8 cellular contexts compared by ENCODE assay signal in the genomic region with DNA sequence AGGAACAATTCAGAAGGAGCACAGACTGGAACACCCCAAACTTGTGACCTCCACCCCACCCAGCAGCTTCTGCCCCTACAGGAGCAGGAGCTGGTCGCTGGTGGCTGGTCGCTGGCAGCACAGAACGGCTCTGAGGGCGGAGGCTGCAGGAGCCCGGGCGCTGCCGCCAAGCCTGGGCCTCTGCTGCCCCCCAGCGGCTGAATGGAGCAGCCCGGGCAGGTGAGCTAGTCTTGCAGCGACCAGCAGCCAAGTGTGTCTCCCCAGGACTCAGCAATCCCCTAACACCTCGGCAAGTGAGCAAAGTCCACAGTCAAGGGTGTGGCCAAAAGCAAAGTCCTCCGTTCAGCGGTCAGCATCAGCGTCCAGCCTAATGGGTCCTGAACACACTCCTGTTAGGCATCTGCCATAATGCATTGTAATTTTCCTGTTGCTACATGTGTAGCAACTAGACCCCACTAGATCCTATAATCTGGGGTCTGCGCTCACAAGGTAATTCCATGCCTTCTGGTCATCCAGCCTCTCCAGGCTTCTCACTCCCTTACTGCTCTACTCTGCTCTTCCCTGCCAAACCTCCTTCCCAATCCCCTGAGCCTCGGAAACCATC. TPM values are rescaled to one million over a fixed set of nuclear protein-coding genes. Genes with fewer than 3 reads are reported as not detected.
A peak's percentile ranks its signal among the peaks of the same experiment; 100 is the strongest.
DNase-seq lines count a peak whose midpoint lies in the region; ATAC-seq and TF ChIP-seq lines count a peak whose summit lies in the region.

No MANE protein-coding gene starts in this region.

- H3K23ac ChIP-seq in trophoblast cell (ENCODE audit: low read length) = no peak overlapping the region

- H2AFZ ChIP-seq in MM.1S (ENCODE audit: low read length) = no peak overlapping the region
- H2AFZ ChIP-seq in trophoblast cell (ENCODE audit: insufficient read depth, low read length, poor library complexity) = no peak overlapping the region

- no CpG with 5 or more reads among the region's 16 CpGs for WGBS in trophoblast cell (ENCODE audit: extremely low coverage, insufficient coverage, insufficient read length)
- WGBS in transverse colon (ENCODE audit: low coverage in 1 of 2), 2 donors = 19 to 75% methylated on average over 2 to 9 of the region's 16 CpGs

- ATAC-seq in GM19455 (IDR thresholded peaks at IDR 0.05; ENCODE audit: unreplicated experiment) (peak; percentile 87), SK-N-SH treated with all-trans-retinoic acid at 6 μM for 48 hours (peak; percentile 98)

- DNase-seq in Ammon's horn (ENCODE audit: low spot score) = peak; percentile 82
- peak; percentile 66 for DNase-seq in MM.1S
- peak; percentile 46 to 78 (median 66) for DNase-seq in activated naive CD4-positive, alpha-beta T cell (lab: John Stamatoyannopoulos, UW)
- peak; percentile 7 for DNase-seq in glomerular endothelial cell (ENCODE audit: extremely low read depth, low read depth, low spot score)
- DNase-seq in trophoblast cell = peak; percentile 78 to 87
- peak; percentile 89 for DNase-seq in transverse colon

- H4K20me1 ChIP-seq in MM.1S (ENCODE audit: insufficient read depth, low read length) = no peaks in the 10 kb centered on the region

- peaks cover 58% of the 10 kb centered on the region for H3K27me3 ChIP-seq in MM.1S (replicated peaks; ENCODE audit: insufficient read depth, low read length)
- no peaks in the 10 kb centered on the region for H3K27me3 ChIP-seq in trophoblast cell (ENCODE audit: insufficient read depth, low read length)
- no peaks in the 10 kb centered on the region for H3K27me3 ChIP-seq in transverse colon

- H3K36me3 ChIP-seq in MM.1S (replicated peaks; ENCODE audit: insufficient read depth, low read length) (no peaks in the 10 kb centered on the region), trophoblast cell (ENCODE audit: control insufficient read depth in 1 of 2, insufficient read depth in 2 of 2, low read length in 2 of 2) (no peaks in the 10 kb centered on the region), transverse colon (no peaks in the 10 kb centered on the region)

- H4K12ac ChIP-seq in trophoblast cell (ENCODE audit: low read depth, low read length) = no peak overlapping the region

- no peaks in the 10 kb centered on the region for H3K9me2 ChIP-seq in MM.1S (replicated peaks; ENCODE audit: insufficient read depth, low read length)

- no peak overlapping the region for H4K8ac ChIP-seq in trophoblast cell (ENCODE audit: low read depth, low read length)

- no peak overlapping the region for H2BK120ac ChIP-seq in trophoblast cell (ENCODE audit: insufficient read depth, low read length, poor library complexity)

- no peak overlapping the region for H3K4ac ChIP-seq in trophoblast cell (ENCODE audit: low read depth, low read length)

- no peak for TF ChIP-seq POLR2A in transverse colon (IDR thresholded peaks at IDR 0.05)

- peak; percentile 91 for TF ChIP-seq CTCF in MM.1S (IDR thresholded peaks at IDR 0.05; ENCODE audit: low read length)
- TF ChIP-seq CTCF in transverse colon (IDR thresholded peaks at IDR 0.05) = peak; percentile 81 to 96 (median 91)

- H3K4me3 ChIP-seq in MM.1S (ENCODE audit: low read length) (no peak overlapping the region), trophoblast cell (ENCODE audit: low read depth, low read length) (no peak overlapping the region), transverse colon (no peak overlapping the region)

- H3K79me2 ChIP-seq in MM.1S (ENCODE audit: low read length) (no peaks in the 10 kb centered on the region), trophoblast cell (ENCODE audit: control insufficient read depth, insufficient read depth, low read length, poor library complexity) (no peaks in the 10 kb centered on the region)

- H3K27ac ChIP-seq in MM.1S (ENCODE audit: low read length) (no peak overlapping the region), trophoblast cell (ENCODE audit: low read depth, low read length) (no peak overlapping the region), transverse colon (no peak overlapping the region)

- H3K4me1 ChIP-seq in MM.1S (ENCODE audit: low read length) (no peaks in the 10 kb centered on the region), trophoblast cell (ENCODE audit: control insufficient read depth in 1 of 2, insufficient read depth in 2 of 2, low read length in 2 of 2) (peaks cover 0 to 2% of the 10 kb centered on the region in 2 experiments), transverse colon (peaks cover 0 to 4% (median 2%) of the 10 kb centered on the region in 4 donors)

- intact Hi-C loops in transverse colon (cut with DNase I; ENCODE audit: low total_unique reads) = loop anchor here (10.0 kb wide), 1 partner anchor 1108 kb away; no protein-coding TSS in a partner anchor

- no peak overlapping the region for H2BK5ac ChIP-seq in trophoblast cell (ENCODE audit: low read depth, low read length, poor library complexity)

- H3K9me3 ChIP-seq in MM.1S (replicated peaks; ENCODE audit: insufficient read depth, low read length) (no peaks in the 10 kb centered on the region), trophoblast cell (ENCODE audit: insufficient read depth, low read depth, low read length) (peaks cover under 1% of the 10 kb centered on the region), transverse colon (no peaks in the 10 kb centered on the region)

- H4K91ac ChIP-seq in trophoblast cell (ENCODE audit: low read depth, low read length) = no peak overlapping the region

- no peak overlapping the region for H3K18ac ChIP-seq in trophoblast cell (ENCODE audit: low read length)

- H2BK12ac ChIP-seq in trophoblast cell (ENCODE audit: low read length) = no peak overlapping the region

- TF ChIP-seq EP300 in transverse colon (IDR thresholded peaks at IDR 0.05; ENCODE audit: low read depth) = no peak

- H2AK5ac ChIP-seq in trophoblast cell (ENCODE audit: low read length) = no peak overlapping the region

- no peak overlapping the region for H3K14ac ChIP-seq in trophoblast cell (ENCODE audit: low read length)

- H3K79me1 ChIP-seq in trophoblast cell (ENCODE audit: low read length) = no peaks in the 10 kb centered on the region

- H3F3A ChIP-seq in MM.1S (ENCODE audit: insufficient read depth, low read length) = no peaks in the 10 kb centered on the region

- in situ Hi-C loops in transverse colon (cut with MboI; ENCODE audit: low pct_ligation_motif_present in 1 of 4, low pct_unique_long_range_greater_than_20kb in 1 of 4, low sequenced_read_pairs in 3 of 4) = loop anchor here in 3 of 4 donors (10.0 to 25.0 kb wide), 3 partner anchors 278 to 1105 kb away; no protein-coding TSS in a partner anchor

- H3K9ac ChIP-seq in MM.1S (ENCODE audit: low read length) (no peak overlapping the region), trophoblast cell (ENCODE audit: low read length) (no peak overlapping the region)

- H3K4me2 ChIP-seq in MM.1S (ENCODE audit: low read depth, low read length) = no peak overlapping the region
- no peak overlapping the region for H3K4me2 ChIP-seq in trophoblast cell (ENCODE audit: low read length)

TF ChIP-seq in SK-N-SH treated with all-trans-retinoic acid at 6 μM for 48 hours, 23 proteins besides CTCF, POLR2A, EP300 and RAD21:
- TF ChIP-seq OSR1 (CRISPR knock-in tag; IDR thresholded peaks at IDR 0.05) (no peak), CSDC2 (CRISPR knock-in tag; IDR thresholded peaks at IDR 0.05) (no peak), ZNF70 (CRISPR knock-in tag; IDR thresholded peaks at IDR 0.05) (no peak), PPARA (CRISPR knock-in tag; IDR thresholded peaks at IDR 0.05; ENCODE audit: borderline replicate concordance) (no peak)
- TF ChIP-seq, protein P1, sequence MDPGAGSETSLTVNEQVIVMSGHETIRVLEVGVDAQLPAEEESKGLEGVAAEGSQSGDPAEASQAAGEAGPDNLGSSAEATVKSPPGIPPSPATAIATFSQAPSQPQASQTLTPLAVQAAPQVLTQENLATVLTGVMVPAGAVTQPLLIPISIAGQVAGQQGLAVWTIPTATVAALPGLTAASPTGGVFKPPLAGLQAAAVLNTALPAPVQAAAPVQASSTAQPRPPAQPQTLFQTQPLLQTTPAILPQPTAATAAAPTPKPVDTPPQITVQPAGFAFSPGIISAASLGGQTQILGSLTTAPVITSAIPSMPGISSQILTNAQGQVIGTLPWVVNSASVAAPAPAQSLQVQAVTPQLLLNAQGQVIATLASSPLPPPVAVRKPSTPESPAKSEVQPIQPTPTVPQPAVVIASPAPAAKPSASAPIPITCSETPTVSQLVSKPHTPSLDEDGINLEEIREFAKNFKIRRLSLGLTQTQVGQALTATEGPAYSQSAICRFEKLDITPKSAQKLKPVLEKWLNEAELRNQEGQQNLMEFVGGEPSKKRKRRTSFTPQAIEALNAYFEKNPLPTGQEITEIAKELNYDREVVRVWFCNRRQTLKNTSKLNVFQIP (CRISPR knock-in tag; IDR thresholded peaks at IDR 0.05; ENCODE audit: borderline replicate concordance, low read depth) = no peak
- TF ChIP-seq, protein P2, sequence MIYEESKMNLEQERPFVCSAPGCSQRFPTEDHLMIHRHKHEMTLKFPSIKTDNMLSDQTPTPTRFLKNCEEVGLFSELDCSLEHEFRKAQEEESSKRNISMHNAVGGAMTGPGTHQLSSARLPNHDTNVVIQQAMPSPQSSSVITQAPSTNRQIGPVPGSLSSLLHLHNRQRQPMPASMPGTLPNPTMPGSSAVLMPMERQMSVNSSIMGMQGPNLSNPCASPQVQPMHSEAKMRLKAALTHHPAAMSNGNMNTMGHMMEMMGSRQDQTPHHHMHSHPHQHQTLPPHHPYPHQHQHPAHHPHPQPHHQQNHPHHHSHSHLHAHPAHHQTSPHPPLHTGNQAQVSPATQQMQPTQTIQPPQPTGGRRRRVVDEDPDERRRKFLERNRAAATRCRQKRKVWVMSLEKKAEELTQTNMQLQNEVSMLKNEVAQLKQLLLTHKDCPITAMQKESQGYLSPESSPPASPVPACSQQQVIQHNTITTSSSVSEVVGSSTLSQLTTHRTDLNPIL (CRISPR knock-in tag; IDR thresholded peaks at IDR 0.05; ENCODE audit: low read depth) = no peak

RNA-seq across cellular contexts. Expression of a gene that starts 12.1 kb away (rescaled TPM):
- not detected in 2 replicates for total RNA-seq in glomerular endothelial cell
- 0.05 and 0.10 TPM in 2 replicates for polyA plus RNA-seq in trophoblast cell (2013)
- not detected for total RNA-seq in transverse colon

RNA-seq across cellular contexts. Expression of a gene that starts 16.8 kb away (rescaled TPM):
- total RNA-seq in glomerular endothelial cell = 0.44 TPM in 1 of 2 replicates, not detected in the other
- not detected in 2 replicates for polyA plus RNA-seq in trophoblast cell (2013)
- total RNA-seq in transverse colon = under 1 TPM in 1 of 4 donors, not detected in 3; 0.32 TPM

RNA-seq across cellular contexts. Expression of a gene that starts 38.2 kb away (rescaled TPM):
- total RNA-seq in glomerular endothelial cell (0.35 and 0.87 TPM in 2 replicates), transverse colon (1 to 10 TPM in 2 of 4 donors, not detected in 2; 2.9 to 6.7 TPM)
- polyA plus RNA-seq in trophoblast cell (2013) = 0.19 and 0.32 TPM in 2 replicates

RNA-seq across cellular contexts. Expression of a gene that starts 50.0 kb away (rescaled TPM):
- total RNA-seq in glomerular endothelial cell = 3.2 and 62.1 TPM in 2 replicates
- polyA plus RNA-seq in trophoblast cell (2013) = not detected in 2 replicates
- total RNA-seq in transverse colon = 1 to 10 TPM in 3 of 4 donors, not detected in 1; 1.9 to 5.2 (median 3.2) TPM

Comparison
In these comparisons a context has a peak if more than half of its experiments do, and no peak if none do; other contexts are left out.
1. DNase-seq: peak in every context shown above with its lines; median percentile 89 in transverse colon; 82 in trophoblast cell; 82 in Ammon's horn; 66 in MM.1S; 66 in activated naive CD4-positive, alpha-beta T cell; 7 in glomerular endothelial cell.